Comparison of ENCODE assay signal across 10 cellular contexts in the genomic region with DNA sequence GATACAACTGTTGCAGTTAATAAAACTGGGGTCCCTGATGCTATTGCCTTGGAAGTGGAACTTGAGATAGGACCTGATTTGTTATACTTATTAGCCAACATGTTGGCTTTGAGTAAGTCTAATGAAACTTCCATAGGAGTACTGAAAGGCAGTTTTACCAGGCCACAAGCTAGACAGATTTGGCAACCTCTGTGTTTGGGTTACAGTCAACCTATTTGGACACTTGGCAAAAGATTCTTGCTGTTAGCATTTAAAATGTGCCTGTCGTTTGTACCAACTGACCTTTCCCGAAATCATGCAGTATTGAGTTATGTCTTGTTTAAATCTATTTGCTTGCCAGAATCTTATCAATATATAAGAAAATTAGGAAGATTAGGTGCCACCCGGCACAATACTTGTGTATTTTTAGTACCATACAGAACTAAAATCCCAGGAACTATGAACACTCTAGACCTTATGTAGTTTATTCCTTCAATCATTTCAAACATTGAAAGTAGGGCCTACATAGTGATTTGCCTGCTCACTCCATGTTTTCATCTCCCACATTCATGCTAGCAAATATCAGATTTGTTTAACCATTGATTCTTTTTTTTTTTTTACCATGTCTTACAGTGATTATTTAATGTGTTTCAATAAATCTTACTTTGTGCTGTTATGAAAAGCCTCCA. TPM values are rescaled to one million over a fixed set of nuclear protein-coding genes. Genes with fewer than 3 reads are reported as not detected.
"Had no signal": no experiment of that assay in that cellular context is flagged by ENCODE, and none has a peak within 500 bp of the region (broad histone marks: within the 10 kb centered on the region; RNA-seq: fewer than 3 reads in every experiment).

No MANE protein-coding gene starts in this region.

- H3K4me3 ChIP-seq: GM23248 had no signal

- H3K4me2 ChIP-seq: KMS-11 had no signal

- H3K27ac ChIP-seq: GM23248, HL-60, KMS-11 had no signal

- H3K9me3 Mint-ChIP-seq: H9 had no signal

- FAIRE-seq: H54 had no signal

- DNase-seq: GM23248, GOT3, H9, HCEC 1CT, IMR-90, KBM-7 had no signal

- H3K4me3 Mint-ChIP-seq: H9 had no signal

- H3K9ac ChIP-seq: GM23248, KMS-11 had no signal

- H3K27ac Mint-ChIP-seq: H9 had no signal

- H2AFZ ChIP-seq: GM23248 had no signal

RNA-seq across cellular contexts. Expression of a gene that starts 35.5 kb away (rescaled TPM):
- total RNA-seq: GM23248, H9, HT1080, IMR-90 had no signal
- polyA plus RNA-seq: GM23248, IMR-90 had no signal
